ENCODE assay signal across 1 cellular context in genomic region chr11:65917077-65917433, GRCh38.
TF ChIP-seq lines count a peak whose summit lies in the region.

No MANE protein-coding gene starts in this region.

TF ChIP-seq in K562, 482 proteins besides CTCF, POLR2A, EP300 and RAD21:
- no peak for TF ChIP-seq ZNF780A (CRISPR knock-in tag; IDR thresholded peaks at IDR 0.05)
- no peak for TF ChIP-seq NFE2L1 (tag; IDR thresholded peaks at IDR 0.05; ENCODE audit: borderline replicate concordance, low read depth)
- TF ChIP-seq CXXC5 (CRISPR knock-in tag; IDR thresholded peaks at IDR 0.05): no peak
- no peak for TF ChIP-seq CREBBP (IDR thresholded peaks at IDR 0.05; ENCODE audit: low read depth, low read length)
- no peak for TF ChIP-seq ETV6 (IDR thresholded peaks at IDR 0.05; ENCODE audit: borderline replicate concordance in 1 of 2, low read depth in 2 of 2, low read length in 1 of 2)
- no peak for TF ChIP-seq ETV6 (CRISPR knock-in tag; IDR thresholded peaks at IDR 0.05; ENCODE audit: borderline replicate concordance)
- no peak for TF ChIP-seq ZNF311 (CRISPR knock-in tag; IDR thresholded peaks at IDR 0.05)
- TF ChIP-seq ZNF263 (CRISPR knock-in tag; IDR thresholded peaks at IDR 0.05; ENCODE audit: borderline replicate concordance): no peak
- TF ChIP-seq, protein P1, sequence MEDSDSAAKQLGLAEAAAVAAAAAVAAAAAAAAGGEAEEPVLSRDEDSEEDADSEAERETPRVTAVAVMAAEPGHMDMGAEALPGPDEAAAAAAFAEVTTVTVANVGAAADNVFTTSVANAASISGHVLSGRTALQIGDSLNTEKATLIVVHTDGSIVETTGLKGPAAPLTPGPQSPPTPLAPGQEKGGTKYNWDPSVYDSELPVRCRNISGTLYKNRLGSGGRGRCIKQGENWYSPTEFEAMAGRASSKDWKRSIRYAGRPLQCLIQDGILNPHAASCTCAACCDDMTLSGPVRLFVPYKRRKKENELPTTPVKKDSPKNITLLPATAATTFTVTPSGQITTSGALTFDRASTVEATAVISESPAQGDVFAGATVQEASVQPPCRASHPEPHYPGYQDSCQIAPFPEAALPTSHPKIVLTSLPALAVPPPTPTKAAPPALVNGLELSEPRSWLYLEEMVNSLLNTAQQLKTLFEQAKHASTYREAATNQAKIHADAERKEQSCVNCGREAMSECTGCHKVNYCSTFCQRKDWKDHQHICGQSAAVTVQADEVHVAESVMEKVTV (CRISPR knock-in tag; IDR thresholded peaks at IDR 0.05): no peak
- TF ChIP-seq SPI1 (IDR thresholded peaks at IDR 0.05; ENCODE audit: borderline replicate concordance, low read depth, low read length): no peak
- no peak for TF ChIP-seq HNRNPL (IDR thresholded peaks at IDR 0.05; ENCODE audit: low read depth, low read length)
- no peak for TF ChIP-seq U2AF2 (optimal IDR thresholded peaks at IDR 0.05; ENCODE audit: low read depth, low read length)
- no peak for TF ChIP-seq TRIM28 (IDR thresholded peaks at IDR 0.05)
- TF ChIP-seq RNF2 (IDR thresholded peaks at IDR 0.05): no peak
- TF ChIP-seq DACH1 (IDR thresholded peaks at IDR 0.05; ENCODE audit: partially characterized antibody): no peak
- TF ChIP-seq, protein P2, sequence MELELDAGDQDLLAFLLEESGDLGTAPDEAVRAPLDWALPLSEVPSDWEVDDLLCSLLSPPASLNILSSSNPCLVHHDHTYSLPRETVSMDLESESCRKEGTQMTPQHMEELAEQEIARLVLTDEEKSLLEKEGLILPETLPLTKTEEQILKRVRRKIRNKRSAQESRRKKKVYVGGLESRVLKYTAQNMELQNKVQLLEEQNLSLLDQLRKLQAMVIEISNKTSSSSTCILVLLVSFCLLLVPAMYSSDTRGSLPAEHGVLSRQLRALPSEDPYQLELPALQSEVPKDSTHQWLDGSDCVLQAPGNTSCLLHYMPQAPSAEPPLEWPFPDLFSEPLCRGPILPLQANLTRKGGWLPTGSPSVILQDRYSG (tag; conservative IDR thresholded peaks at IDR 0.05; ENCODE audit: low read depth): no peak
- TF ChIP-seq CTCFL (IDR thresholded peaks at IDR 0.05; ENCODE audit: borderline replicate concordance, insufficient read depth, low read depth, low read length, poor library complexity, severe bottlenecking): no peak
- TF ChIP-seq ZNF277 (CRISPR knock-in tag; IDR thresholded peaks at IDR 0.05; ENCODE audit: borderline replicate concordance): no peak
- no peak for TF ChIP-seq PATZ1 (CRISPR knock-in tag; IDR thresholded peaks at IDR 0.05; ENCODE audit: borderline replicate concordance)
TF ChIP-seq in K562: peak in this region for 0.
